29 cellular contexts compared by ENCODE assay signal in the genomic region with DNA sequence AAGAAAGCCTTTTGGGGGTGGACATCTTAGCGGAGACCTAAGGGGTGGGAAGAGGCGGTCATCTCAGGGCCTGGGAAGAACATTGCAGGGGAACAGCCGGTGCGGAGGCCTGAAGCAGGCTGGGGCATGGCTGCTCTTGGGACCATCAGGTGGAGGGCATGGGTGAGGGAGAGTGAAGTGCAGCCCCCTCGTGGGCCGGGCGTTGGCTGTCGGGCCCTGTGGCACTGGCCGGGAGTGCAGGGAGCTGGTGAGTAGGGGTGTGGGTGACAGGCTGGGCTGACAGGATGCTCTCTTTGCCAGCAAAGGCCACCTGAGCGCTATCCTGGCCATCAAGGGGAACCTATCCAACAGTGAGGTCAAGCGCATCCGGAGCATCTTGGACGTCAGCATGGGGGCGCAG. TPM values are rescaled to one million over a fixed set of nuclear protein-coding genes. Genes with fewer than 3 reads are reported as not detected.
"Had no signal": no experiment of that assay in that cellular context is flagged by ENCODE, and none has a peak within 500 bp of the region (broad histone marks: within the 10 kb centered on the region; RNA-seq: fewer than 3 reads in every experiment).

No MANE protein-coding gene starts in this region.

- H3K27me3 Mint-ChIP-seq: activated CD4-positive, alpha-beta memory T cell treated with anti-CD3 and anti-CD28 coated beads, Interleukin-2, amount 10 ng/mL, durations not matched to agents 7 days and 5 days had no signal

- H3K36me3 Mint-ChIP-seq: activated naive CD4-positive, alpha-beta T cell treated with anti-CD3 and anti-CD28 coated beads, Interleukin-2, amount 10 ng/mL, durations not matched to agents 7 days and 5 days; activated naive CD8-positive, alpha-beta T cell treated with anti-CD3 and anti-CD28 coated beads for 36 hours; IgD-negative memory B cell had no signal

- H3K27ac ChIP-seq: breast epithelium had no signal

- H3K4me1 Mint-ChIP-seq: activated CD4-positive, alpha-beta memory T cell treated with anti-CD3 and anti-CD28 coated beads, Interleukin-2, amount 10 ng/mL, durations not matched to agents 7 days and 5 days; activated CD4-positive, alpha-beta T cell treated with anti-CD3 and anti-CD28 coated beads for 36 hours; activated naive CD4-positive, alpha-beta T cell treated with anti-CD3 and anti-CD28 coated beads, Interleukin-2, amount 10 ng/mL, durations not matched to agents 7 days and 5 days; activated naive CD8-positive, alpha-beta T cell treated with anti-CD3 and anti-CD28 coated beads for 36 hours; activated T-helper 17 cell treated with anti-CD3 and anti-CD28 coated beads, Interleukin-2, amount 50 U/mL, for 72 hours had no signal

- H3K4me3 Mint-ChIP-seq: activated CD4-positive, alpha-beta memory T cell treated with anti-CD3 and anti-CD28 coated beads, Interleukin-2, amount 10 ng/mL, durations not matched to agents 7 days and 5 days; activated CD4-positive, alpha-beta T cell treated with anti-CD3 and anti-CD28 coated beads for 36 hours; activated naive CD4-positive, alpha-beta T cell treated with anti-CD3 and anti-CD28 coated beads, Interleukin-2, amount 10 ng/mL, durations not matched to agents 7 days and 5 days; activated naive CD8-positive, alpha-beta T cell treated with anti-CD3 and anti-CD28 coated beads for 36 hours; activated T-helper 17 cell treated with anti-CD3 and anti-CD28 coated beads, Interleukin-2, amount 50 U/mL, for 72 hours; IgD-negative memory B cell had no signal

- H3K9me3 Mint-ChIP-seq: activated CD4-positive, alpha-beta memory T cell treated with anti-CD3 and anti-CD28 coated beads, Interleukin-2, amount 10 ng/mL, durations not matched to agents 7 days and 5 days; activated naive CD4-positive, alpha-beta T cell treated with anti-CD3 and anti-CD28 coated beads, Interleukin-2, amount 10 ng/mL, durations not matched to agents 7 days and 5 days; activated naive CD8-positive, alpha-beta T cell treated with anti-CD3 and anti-CD28 coated beads for 36 hours; activated T-helper 17 cell treated with anti-CD3 and anti-CD28 coated beads, Interleukin-2, amount 50 U/mL, for 72 hours; IgD-negative memory B cell had no signal

- ATAC-seq: activated CD4-positive, alpha-beta T cell treated with anti-CD3 and anti-CD28 coated beads for 36 hours; activated T-helper 17 cell treated with anti-CD3 and anti-CD28 coated beads, Interleukin-2, amount 50 U/mL, for 72 hours had no signal

- H3K27ac Mint-ChIP-seq: activated CD4-positive, alpha-beta memory T cell treated with anti-CD3 and anti-CD28 coated beads, Interleukin-2, amount 10 ng/mL, durations not matched to agents 7 days and 5 days; activated CD4-positive, alpha-beta T cell treated with anti-CD3 and anti-CD28 coated beads for 36 hours; activated naive CD4-positive, alpha-beta T cell treated with anti-CD3 and anti-CD28 coated beads, Interleukin-2, amount 10 ng/mL, durations not matched to agents 7 days and 5 days; activated naive CD8-positive, alpha-beta T cell treated with anti-CD3 and anti-CD28 coated beads for 36 hours; activated T-helper 17 cell treated with anti-CD3 and anti-CD28 coated beads, Interleukin-2, amount 50 U/mL, for 72 hours had no signal

- H3K27me3 ChIP-seq: breast epithelium had no signal

- DNase-seq: activated CD4-positive, alpha-beta memory T cell treated with anti-CD3 and anti-CD28 coated beads, Interleukin-2, amount 10 ng/mL, durations not matched to agents 7 days and 5 days; activated CD4-positive, alpha-beta T cell treated with anti-CD3 and anti-CD28 coated beads for 36 hours; activated CD4-positive, alpha-beta T cell treated with anti-CD3 and anti-CD28 coated beads, Interleukin-2, amount 50 U/mL, for 1 hour; activated gamma-delta T cell treated with Interleukin-2 at 50 U/mL for 16 hours; activated naive CD4-positive, alpha-beta T cell treated with anti-CD3 and anti-CD28 coated beads, Interleukin-2, amount 10 ng/mL, durations not matched to agents 7 days and 5 days; activated naive CD8-positive, alpha-beta T cell treated with anti-CD3 and anti-CD28 coated beads for 36 hours; activated T-cell treated with anti-CD3 and anti-CD28 coated beads for 4 hours; activated T-cell treated with anti-CD3 and anti-CD28 coated beads, Interleukin-2, amount 50 U/mL, for 48 hours; caudate nucleus; KG1; NCI-H1048; NCI-H146; NCI-H187 treated with DMSO at 0.1 percent for 48 hours; NCI-H2081 treated with DMSO at 0.1 percent for 48 hours; NCI-H2171; NCI-H2227 treated with DMSO at 0.1 percent for 48 hours; NCI-H446 treated with DMSO at 0.1 percent for 48 hours; NCI-H524 treated with DMSO at 0.1 percent for 48 hours; NCI-H748 treated with DMSO at 0.1 percent for 48 hours; OCI-M1; SHP77 treated with DMSO at 0.1 percent for 48 hours; T-helper 2 cell; T1000 had no signal

- H3K9me3 ChIP-seq: breast epithelium had no signal

- H3K36me3 ChIP-seq: breast epithelium had no signal

- H3K4me3 ChIP-seq: breast epithelium had no signal

RNA-seq across cellular contexts. Expression of gene TNFAIP2, which starts 11.7 kb away (rescaled TPM):
- polyA plus RNA-seq: IgD-negative memory B cell had no signal

RNA-seq across cellular contexts. Expression of gene EXOC3L4, which starts 40.4 kb away (rescaled TPM):
- total RNA-seq: activated CD4-positive, alpha-beta memory T cell treated with anti-CD3 and anti-CD28 coated beads, Interleukin-2, amount 10 ng/mL, durations not matched to agents 7 days and 5 days; activated CD4-positive, alpha-beta T cell treated with anti-CD3 and anti-CD28 coated beads for 36 hours; activated CD8-positive, alpha-beta memory T cell treated with anti-CD3 and anti-CD28 coated beads for 36 hours; activated naive CD8-positive, alpha-beta T cell treated with anti-CD3 and anti-CD28 coated beads for 36 hours; activated T-helper 17 cell treated with anti-CD3 and anti-CD28 coated beads, Interleukin-2, amount 50 U/mL, for 72 hours; M059J had no signal
- polyA plus RNA-seq: IgD-negative memory B cell had no signal

RNA-seq across cellular contexts. Expression of gene LBHD2, which starts 50.9 kb away (rescaled TPM):
- total RNA-seq: activated CD4-positive, alpha-beta memory T cell treated with anti-CD3 and anti-CD28 coated beads, Interleukin-2, amount 10 ng/mL, durations not matched to agents 7 days and 5 days; activated CD4-positive, alpha-beta T cell treated with anti-CD3 and anti-CD28 coated beads for 36 hours; activated CD8-positive, alpha-beta memory T cell treated with anti-CD3 and anti-CD28 coated beads for 36 hours; activated naive CD8-positive, alpha-beta T cell treated with anti-CD3 and anti-CD28 coated beads for 36 hours; activated T-helper 17 cell treated with anti-CD3 and anti-CD28 coated beads, Interleukin-2, amount 50 U/mL, for 72 hours; breast epithelium; LHCN-M2; M059J had no signal
- polyA plus RNA-seq: IgD-negative memory B cell had no signal
